ENCODE assay signal across 10 cellular contexts in the genomic region with DNA sequence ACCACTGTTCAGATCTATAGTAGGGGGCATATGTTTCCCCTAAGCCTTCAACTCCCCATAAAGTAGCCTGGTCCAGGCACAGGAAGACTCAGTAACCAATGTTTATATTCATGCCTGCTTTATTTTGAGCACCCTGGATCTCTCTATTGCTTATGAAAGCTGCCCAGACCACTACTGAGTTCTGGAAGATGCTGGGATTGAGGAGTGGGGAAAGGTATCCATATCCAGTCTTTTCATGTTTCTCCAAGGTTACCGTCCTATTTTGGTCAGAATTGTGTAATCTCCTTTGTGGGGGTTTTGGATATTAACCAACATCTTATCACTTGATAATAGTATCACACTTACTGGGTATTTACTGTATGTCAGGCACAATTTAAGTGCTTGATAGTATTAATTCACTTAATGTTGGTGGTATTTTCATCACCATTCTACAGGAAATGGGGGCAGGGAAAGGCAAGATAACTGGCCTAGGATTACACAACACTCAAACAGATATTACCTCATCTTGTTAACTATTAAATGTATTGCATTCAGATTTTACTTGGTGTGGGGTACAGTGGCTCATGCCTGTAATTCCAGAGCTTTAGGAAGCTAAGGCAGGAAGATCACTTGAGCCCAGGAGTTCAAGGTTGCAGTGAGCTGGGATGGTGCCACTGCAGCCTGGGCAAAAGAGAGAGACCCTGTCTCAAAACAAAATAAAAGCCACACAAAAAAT. TPM values are rescaled to one million over a fixed set of nuclear protein-coding genes. Genes with fewer than 3 reads are reported as not detected.
A peak's percentile ranks its signal among the peaks of the same experiment; 100 is the strongest.
DNase-seq lines count a peak whose midpoint lies in the region; ATAC-seq and TF ChIP-seq lines count a peak whose summit lies in the region.
"Had no signal": no experiment of that assay in that cellular context is flagged by ENCODE, and none has a peak within 500 bp of the region (broad histone marks: within the 10 kb centered on the region; RNA-seq: fewer than 3 reads in every experiment).

No MANE protein-coding gene starts in this region.

- no peak overlapping the region for H3K4me3 Mint-ChIP-seq in MCF 10A (ENCODE audit: unreplicated experiment)

- BruUV-seq in MCF 10A (replicated peaks; lab: Mats Ljungman, UMichigan) = TSS peak; percentile 10
- BruUV-seq in mammary epithelial cell (replicated peaks; lab: Mats Ljungman, UMichigan) = no TSS peak

- H3K9me3 Mint-ChIP-seq in MCF 10A (ENCODE audit: unreplicated experiment) = no peaks in the 10 kb centered on the region

- peaks cover 58% of the 10 kb centered on the region for H3K79me2 ChIP-seq in mammary epithelial cell (ENCODE audit: insufficient read depth, low read length)

- ATAC-seq in left lung = peak; percentile 55

- H3K27me3 ChIP-seq in mammary epithelial cell (ENCODE audit: insufficient read depth, low read length) (no peaks in the 10 kb centered on the region), left lung (no peaks in the 10 kb centered on the region), uterus (no peaks in the 10 kb centered on the region)
- H3K27me3 ChIP-seq: cardiac muscle cell had no signal

- no peaks in the 10 kb centered on the region for H3K36me3 Mint-ChIP-seq in MCF 10A (ENCODE audit: insufficient read depth, unreplicated experiment)

- H3K27me3 Mint-ChIP-seq in MCF 10A (ENCODE audit: insufficient read depth, unreplicated experiment) = no peaks in the 10 kb centered on the region

- CTCF ChIA-PET in MCF 10A (lab: Yijun Ruan, JAX) (no interaction called here), mammary epithelial cell (lab: Charles Lee; ENCODE audit: low non-redundant PET) (no interaction called here)

- intact Hi-C loops in MCF 10A (cut with micrococcal nuclease) (no loop called here), mammary epithelial cell (cut with micrococcal nuclease) (loop anchor here (1.0 kb wide), 1 partner anchor 8 kb away; no protein-coding TSS in a partner anchor), left lung (cut with DNase I) (no loop called here), uterus (cut with DNase I; ENCODE audit: low total_unique reads) (no loop called here)

- in situ Hi-C loops in mammary epithelial cell (cut with MboI; ENCODE audit: low sequenced_read_pairs in 2 of 2) = no loop called here

- H3K9me3 ChIP-seq in mammary epithelial cell (replicated peaks; ENCODE audit: insufficient read depth, low read length) (no peaks in the 10 kb centered on the region), left lung (no peaks in the 10 kb centered on the region), uterus (no peaks in the 10 kb centered on the region)

- WGBS in mammary epithelial cell (ENCODE audit: low coverage, missing lambda C conversion rate) = 69% methylated on average over 1 of the region's 1 CpG

- H3K4me3 ChIP-seq in mammary epithelial cell (replicated peaks in 1 of 3; ENCODE audit: insufficient read depth in 1 of 3, low read depth in 2 of 3, low read length in 3 of 3) = no peak overlapping the region
- no peak overlapping the region for H3K4me3 ChIP-seq in cardiac fibroblast (replicated peaks in 1 of 2; ENCODE audit: low read depth in 2 of 2, low read length in 2 of 2)
- H3K4me3 ChIP-seq in left lung = no peak overlapping the region
- H3K4me3 ChIP-seq in uterus = no peak overlapping the region
- H3K4me3 ChIP-seq: cardiac muscle cell had no signal

- no peak for TF ChIP-seq POLR2A in uterus (IDR thresholded peaks at IDR 0.05)

- H3K4me1 Mint-ChIP-seq in MCF 10A (ENCODE audit: insufficient read depth, unreplicated experiment) = peaks cover 18% of the 10 kb centered on the region

- dilution Hi-C loops in mammary epithelial cell (cut with HindIII; ENCODE audit: low sequenced_read_pairs) = no loop called here

- POLR2A ChIA-PET in MCF 10A (lab: Yijun Ruan, JAX) = interaction anchor here (1.2 kb wide), 1 partner anchor 15 kb away, joined by 3 read pairs; no protein-coding TSS in a partner anchor

- DNase-seq in MCF 10A (ENCODE audit: unreplicated experiment) (peak; percentile 41), mammary epithelial cell (no peak), cardiac fibroblast (ENCODE audit: low read depth in 2 of 2) (peak; percentile 52 to 73), left lung (no peak), uterus (no peak), substantia nigra (lab: John Stamatoyannopoulos, UW) (no peak), NCI-H774 (lab: John Stamatoyannopoulos, UW) (no peak), mesenteric fat pad (ENCODE audit: low spot score) (no peak)
- DNase-seq: posterior cingulate gyrus had no signal

- H3K4me1 ChIP-seq in mammary epithelial cell (ENCODE audit: insufficient read depth, low read length) = peaks cover 26% of the 10 kb centered on the region
- H3K4me1 ChIP-seq in left lung = peaks cover 12 to 55% of the 10 kb centered on the region in 2 donors
- peaks cover 6 to 12% of the 10 kb centered on the region in 2 donors for H3K4me1 ChIP-seq in uterus

- H2AFZ ChIP-seq in mammary epithelial cell (ENCODE audit: low read depth, low read length) = no peak overlapping the region

- no peak for TF ChIP-seq CTCF in MCF 10A (IDR thresholded peaks at IDR 0.05; ENCODE audit: unreplicated experiment)
- TF ChIP-seq CTCF in mammary epithelial cell (conservative IDR thresholded peaks at IDR 0.05 in 1 of 2, IDR thresholded peaks at IDR 0.05 in 1 of 2; ENCODE audit: extremely low read depth in 1 of 2, insufficient read depth in 1 of 2, low read depth in 1 of 2, low read length in 2 of 2) = no peak
- TF ChIP-seq CTCF in cardiac fibroblast (IDR thresholded peaks at IDR 0.05; ENCODE audit: low read depth, low read length) = no peak
- no peak for TF ChIP-seq CTCF in left lung (IDR thresholded peaks at IDR 0.05)
- no peak for TF ChIP-seq CTCF in uterus (IDR thresholded peaks at IDR 0.05)

- no peak overlapping the region for H3K4me2 ChIP-seq in mammary epithelial cell (ENCODE audit: insufficient read depth, low read depth, low read length)

- no peaks in the 10 kb centered on the region for H4K20me1 ChIP-seq in mammary epithelial cell (ENCODE audit: insufficient read depth, low read length)

- H3K27ac ChIP-seq in mammary epithelial cell (ENCODE audit: insufficient read depth, low read depth, low read length) (no peak overlapping the region), left lung (peak overlapping the region in 1 of 2 donors; percentile 53), uterus (peak overlapping the region; percentile 27 to 50), substantia nigra (ENCODE audit: low read depth, low read length, poor library complexity, severe bottlenecking) (no peak overlapping the region)
- H3K27ac ChIP-seq: cardiac muscle cell had no signal

- no peak overlapping the region for H3K9ac ChIP-seq in mammary epithelial cell (ENCODE audit: insufficient read depth, low read length)

- H3K36me3 ChIP-seq in mammary epithelial cell (ENCODE audit: insufficient read depth, low read length) (no peaks in the 10 kb centered on the region), left lung (no peaks in the 10 kb centered on the region), uterus (no peaks in the 10 kb centered on the region)
- H3K36me3 ChIP-seq: cardiac muscle cell had no signal

- H3K27ac Mint-ChIP-seq in MCF 10A (ENCODE audit: low read depth, unreplicated experiment) = peak overlapping the region; percentile 33

RNA-seq across cellular contexts. Expression of a gene that starts 36.3 kb away (rescaled TPM):
- total RNA-seq in MCF 10A (2022) (27.8 and 30.5 TPM in 2 replicates), mammary epithelial cell (10 to 100 TPM; 27.3 to 30.0 TPM), left lung (10 to 100 TPM; 28.2 to 32.2 TPM), uterus (10 to 100 TPM in 3 of 4 donors, 1 to 10 TPM in 1; 10.0 to 60.2 (median 16.8) TPM), mesenteric fat pad (40.2 TPM)
- polyA plus RNA-seq in mammary epithelial cell = 8.6 TPM
- 14.2 TPM for polyA minus RNA-seq in mammary epithelial cell

Comparison
In these comparisons a context has a peak if more than half of its experiments do, and no peak if none do; other contexts are left out.
1. DNase-seq: peak in MCF 10A (single experiment) and cardiac fibroblast (2 of 2); none in mammary epithelial cell (single experiment), left lung (0 of 2), uterus (0 of 2), substantia nigra (0 of 49), NCI-H774 (single experiment) and mesenteric fat pad (single experiment).
2. H3K27ac ChIP-seq: peak in uterus (2 of 2); none in mammary epithelial cell (single experiment) and substantia nigra (single experiment).